In genomic region chr1:190338829-190339228, GRCh38 we compare ENCODE assay signal across 11 cellular contexts.
"Had no signal": no experiment of that assay in that cellular context is flagged by ENCODE, and none has a peak within 500 bp of the region (broad histone marks: within the 10 kb centered on the region; RNA-seq: fewer than 3 reads in every experiment).

No MANE protein-coding gene starts in this region.

- H3K4me3 Mint-ChIP-seq: GM23338, H9, HFFc6 had no signal

- H3K9me3 ChIP-seq: HAP-1 had no signal

- H3K4me1 ChIP-seq: HAP-1 had no signal

- H3K4me2 ChIP-seq: GM23338 had no signal

- H3K27ac Mint-ChIP-seq: GM23338, H9, HFFc6 had no signal

- ATAC-seq: GM23338, HCT116 had no signal

- H3K27ac ChIP-seq: GM23248 had no signal

- DNase-seq: GM23248, GOT3, H7, H9, HCEC 1CT, HFFc6 had no signal

- FAIRE-seq: H1, H54 had no signal

- H3K4me1 Mint-ChIP-seq: GM23338, H9 had no signal

- H3K9me3 Mint-ChIP-seq: GM23338, H9 had no signal

- H3K4me3 ChIP-seq: GM23248, GM23338, HAP-1 had no signal

- H3K36me3 ChIP-seq: HAP-1 had no signal
